15 cellular contexts compared by ENCODE assay signal in the genomic region with DNA sequence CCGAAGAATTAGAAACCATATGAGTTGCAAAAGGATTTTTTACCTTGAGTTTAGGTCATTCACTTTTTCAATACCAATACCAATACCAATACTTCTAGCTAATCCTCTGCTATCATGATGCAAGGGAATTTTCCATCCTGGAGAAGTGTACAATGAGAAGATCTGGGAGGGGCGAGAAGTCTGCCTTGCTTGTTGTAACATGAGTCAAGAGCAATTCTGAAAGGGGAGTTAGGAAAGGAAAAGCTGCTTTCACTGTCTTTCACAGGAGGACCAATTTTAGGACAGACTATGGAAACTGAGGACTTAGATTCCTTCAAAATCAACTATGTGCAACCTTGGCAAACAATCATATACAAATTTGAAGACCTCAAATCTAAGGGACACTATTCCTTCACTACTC.
DNase-seq lines count a peak whose midpoint lies in the region; ATAC-seq, FAIRE-seq and TF ChIP-seq lines count a peak whose summit lies in the region.
"Had no signal": no experiment of that assay in that cellular context is flagged by ENCODE, and none has a peak within 500 bp of the region (broad histone marks: within the 10 kb centered on the region; RNA-seq: fewer than 3 reads in every experiment).

No MANE protein-coding gene starts in this region.

- no peak for TF ChIP-seq CTCF in bronchial epithelial cell (IDR thresholded peaks at IDR 0.05; ENCODE audit: insufficient read depth, low read length, severe bottlenecking)

- no peak overlapping the region for H3K4me3 ChIP-seq in HUES64 (ENCODE audit: low read length)
- no peak overlapping the region for H3K4me3 ChIP-seq in bronchial epithelial cell (ENCODE audit: low read depth, low read length)
- H3K4me3 ChIP-seq in mesodermal cell (ENCODE audit: extremely low read depth, insufficient read depth, low read length, poor library complexity, severe bottlenecking), result no peak overlapping the region
- H3K4me3 ChIP-seq: dorsolateral prefrontal cortex, gastrocnemius medialis, MG63 had no signal

- H3K4me1 ChIP-seq in HUES64 (ENCODE audit: insufficient read depth, low read length) (peaks cover 18% of the 10 kb centered on the region), mesodermal cell (ENCODE audit: control insufficient read depth, insufficient read depth, low read length, poor library complexity, severe bottlenecking) (peaks cover 11% of the 10 kb centered on the region)

- H3K36me3 ChIP-seq in HUES64 (ENCODE audit: insufficient read depth, low read length), result no peaks in the 10 kb centered on the region
- no peaks in the 10 kb centered on the region for H3K36me3 ChIP-seq in bronchial epithelial cell (ENCODE audit: control insufficient read depth, insufficient read depth, low read length)
- no peaks in the 10 kb centered on the region for H3K36me3 ChIP-seq in mesodermal cell (ENCODE audit: control insufficient read depth, insufficient read depth, low read length)
- H3K36me3 ChIP-seq: gastrocnemius medialis, MG63 had no signal

- DNase-seq in AG08396 (ENCODE audit: low spot score), result peak; percentile 14
- DNase-seq in bronchial epithelial cell (ENCODE audit: low read depth), result peak; percentile 80
- DNase-seq in GM19240 (ENCODE audit: insufficient read length, low spot score), result no peak
- DNase-seq in 8988T, result no peak
- no peak for DNase-seq in left ventricle myocardium superior
- DNase-seq in NCI-H510A treated with DMSO at 0.1 percent for 48 hours (lab: John Stamatoyannopoulos, UW), result no peak
- DNase-seq: dorsolateral prefrontal cortex; gastrocnemius medialis; GOT3; islet precursor cell; MG63; stimulated activated CD4-positive, alpha-beta T cell treated with anti-CD3 and anti-CD28 coated beads, Interleukin-2, amount 100 ng/mL, for 48 hours had no signal

- FAIRE-seq in bronchial epithelial cell (lab: Jason Lieb, UNC), result no peak

- no peak for ATAC-seq in left ventricle myocardium superior
- ATAC-seq: gastrocnemius medialis had no signal

- 95% methylated on average over 1 of the region's 2 CpGs for WGBS in HUES64
- 86% methylated on average over 1 of the region's 2 CpGs; no CpG with 5 or more reads in 1 of the 2 experiments for WGBS in mesodermal cell (ENCODE audit: insufficient coverage in 2 of 2), 2 experiments

- intact Hi-C loops in left ventricle myocardium superior (cut with micrococcal nuclease), result no loop called here

- H3K27me3 ChIP-seq in HUES64 (ENCODE audit: insufficient read depth, low read length) (no peaks in the 10 kb centered on the region), bronchial epithelial cell (ENCODE audit: control insufficient read depth, insufficient read depth, low read length) (no peaks in the 10 kb centered on the region)
- H3K27me3 ChIP-seq: dorsolateral prefrontal cortex, gastrocnemius medialis, MG63 had no signal

- peak overlapping the region; percentile 9; the same call in 1 of the 2 replicates for H3K9ac ChIP-seq in HUES64 (ENCODE audit: low read depth, low read length)

- H3K9me3 ChIP-seq in HUES64 (ENCODE audit: insufficient read depth, low read depth, low read length) (no peaks in the 10 kb centered on the region), mesodermal cell (ENCODE audit: control insufficient read depth, low read length) (no peaks in the 10 kb centered on the region)
- H3K9me3 ChIP-seq: gastrocnemius medialis, MG63 had no signal

- no peak overlapping the region for H3K27ac ChIP-seq in HUES64 (ENCODE audit: low read depth, low read length)
- H3K27ac ChIP-seq in mesodermal cell (ENCODE audit: low read depth, low read length, severe bottlenecking), result peak overlapping the region; percentile 71
- H3K27ac ChIP-seq: dorsolateral prefrontal cortex, gastrocnemius medialis, HL-60 had no signal

Comparison
In these comparisons a context has a peak if more than half of its experiments do, and no peak if none do; other contexts are left out.
1. DNase-seq: peak in AG08396 (single experiment) and bronchial epithelial cell (single experiment); none in GM19240 (single experiment), 8988T (single experiment), left ventricle myocardium superior (single experiment) and NCI-H510A treated with DMSO at 0.1 percent for 48 hours (single experiment).